1 cellular context compared by ENCODE assay signal in the genomic region with DNA sequence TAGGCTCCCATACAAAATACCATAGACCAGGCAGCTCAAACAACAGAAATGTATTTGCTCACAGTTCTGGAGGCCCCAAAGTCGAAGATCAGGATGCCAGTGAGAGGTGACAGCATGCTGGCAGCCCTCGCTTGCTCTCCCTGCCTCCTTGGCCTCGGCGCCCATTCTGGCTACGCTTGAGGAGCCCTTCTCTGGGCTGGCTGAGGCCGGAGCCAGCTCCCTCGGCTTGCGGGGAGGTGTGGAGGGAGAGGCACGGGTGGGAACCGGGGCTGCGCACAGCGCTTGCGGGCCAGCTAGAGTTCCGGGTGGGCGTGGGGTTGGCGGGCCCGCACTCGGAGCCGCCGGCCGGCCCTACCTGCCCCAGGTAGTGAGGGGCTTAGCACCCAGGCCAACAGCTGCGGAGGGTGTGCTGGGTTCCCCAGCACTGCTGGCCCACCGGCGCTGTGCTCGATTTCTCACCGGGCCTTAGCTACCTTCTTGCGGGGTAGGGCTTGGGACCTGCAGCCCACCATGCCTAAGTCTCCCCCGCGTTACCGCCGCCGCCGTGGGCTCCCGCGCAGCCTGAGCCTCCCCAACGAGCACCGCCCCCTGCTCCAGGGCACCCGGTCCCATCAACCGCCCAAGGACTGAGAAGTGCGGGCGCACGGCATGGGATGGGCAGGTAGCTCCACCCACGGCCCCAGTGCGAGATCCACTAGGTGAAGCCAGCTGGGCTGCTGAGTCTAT.
TF ChIP-seq lines count a peak whose summit lies in the region.

No MANE protein-coding gene starts in this region.

TF ChIP-seq in H1, 55 proteins besides CTCF, POLR2A, EP300 and RAD21:
- no peak for TF ChIP-seq TEAD4 (IDR thresholded peaks at IDR 0.05; ENCODE audit: low read depth, low read length)
- no peak for TF ChIP-seq CTBP2 (IDR thresholded peaks at IDR 0.05; ENCODE audit: borderline replicate concordance, insufficient read depth, insufficient read length, low read length)
- no peak for TF ChIP-seq SUZ12 (IDR thresholded peaks at IDR 0.05; ENCODE audit: low read length)
- TF ChIP-seq HDAC2 (IDR thresholded peaks at IDR 0.05; ENCODE audit: borderline replicate concordance in 1 of 2, low read depth in 2 of 2, low read length in 2 of 2) = no peak
- TF ChIP-seq SIX5 (IDR thresholded peaks at IDR 0.05; ENCODE audit: low read depth, low read length) = no peak
- TF ChIP-seq, protein P1, sequence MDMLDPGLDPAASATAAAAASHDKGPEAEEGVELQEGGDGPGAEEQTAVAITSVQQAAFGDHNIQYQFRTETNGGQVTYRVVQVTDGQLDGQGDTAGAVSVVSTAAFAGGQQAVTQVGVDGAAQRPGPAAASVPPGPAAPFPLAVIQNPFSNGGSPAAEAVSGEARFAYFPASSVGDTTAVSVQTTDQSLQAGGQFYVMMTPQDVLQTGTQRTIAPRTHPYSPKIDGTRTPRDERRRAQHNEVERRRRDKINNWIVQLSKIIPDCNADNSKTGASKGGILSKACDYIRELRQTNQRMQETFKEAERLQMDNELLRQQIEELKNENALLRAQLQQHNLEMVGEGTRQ (IDR thresholded peaks at IDR 0.05; ENCODE audit: low read length) = no peak
- no peak for TF ChIP-seq CHD2 (IDR thresholded peaks at IDR 0.05; ENCODE audit: low read length)
- TF ChIP-seq ZNF274 (IDR thresholded peaks at IDR 0.05; ENCODE audit: borderline replicate concordance, extremely low read depth, low read length) = no peak
- no peak for TF ChIP-seq JUND (IDR thresholded peaks at IDR 0.05; ENCODE audit: low read length)
- no peak for TF ChIP-seq TBP (IDR thresholded peaks at IDR 0.05; ENCODE audit: low read depth, low read length)
- no peak for TF ChIP-seq TAF1 (IDR thresholded peaks at IDR 0.05; ENCODE audit: low read depth, low read length)
- no peak for TF ChIP-seq RBBP5 (IDR thresholded peaks at IDR 0.05; ENCODE audit: borderline replicate concordance, low read depth, low read length)
- TF ChIP-seq YY1 (IDR thresholded peaks at IDR 0.05; ENCODE audit: low read depth, low read length) = no peak
- TF ChIP-seq KDM4A (IDR thresholded peaks at IDR 0.05; ENCODE audit: low read depth, low read length, severe bottlenecking) = no peak
- no peak for TF ChIP-seq CEBPB (IDR thresholded peaks at IDR 0.05; ENCODE audit: low read depth, low read length)
- no peak for TF ChIP-seq RXRA (IDR thresholded peaks at IDR 0.05; ENCODE audit: insufficient read depth, low read depth, low read length)
